ENCODE assay signal across 10 cellular contexts in the genomic region with DNA sequence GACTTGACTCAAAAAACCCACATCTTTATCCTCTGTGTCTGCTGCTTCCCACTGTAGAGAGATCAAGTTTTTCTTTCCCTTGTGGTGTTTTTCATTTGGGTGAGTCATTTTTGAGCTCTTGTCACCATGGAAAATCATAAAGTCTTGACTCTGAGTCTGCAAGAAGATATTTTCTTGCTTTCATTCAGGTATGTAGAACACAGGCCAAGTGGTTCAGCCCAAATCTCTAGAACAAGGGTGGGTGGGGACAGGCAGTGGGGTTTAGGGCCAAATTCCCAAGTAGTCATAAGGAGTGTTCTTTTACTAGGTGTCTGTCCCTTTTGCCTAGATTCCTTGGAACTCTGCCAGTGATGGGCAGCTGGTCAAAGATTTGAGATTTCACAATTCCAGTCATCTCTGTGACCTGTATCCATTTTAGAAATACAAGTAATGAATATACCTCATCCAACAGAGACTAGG. TPM values are rescaled to one million over a fixed set of nuclear protein-coding genes. Genes with fewer than 3 reads are reported as not detected.
DNase-seq lines count a peak whose midpoint lies in the region; ATAC-seq and TF ChIP-seq lines count a peak whose summit lies in the region.
"Had no signal": no experiment of that assay in that cellular context is flagged by ENCODE, and none has a peak within 500 bp of the region (broad histone marks: within the 10 kb centered on the region; RNA-seq: fewer than 3 reads in every experiment).

No MANE protein-coding gene starts in this region.

- H3K4me3 ChIP-seq in HFF-Myc (replicated peaks; ENCODE audit: low read depth, low read length) (no peak overlapping the region), thoracic aorta (no peak overlapping the region)

- intact Hi-C loops in left cardiac atrium (cut with DNase I): no loop called here

- peaks cover 4 to 16% of the 10 kb centered on the region in 2 donors for H3K4me1 ChIP-seq in thoracic aorta (ENCODE audit: control insufficient read depth in 1 of 2, low read depth in 2 of 2)

- H3K9me3 ChIP-seq in thoracic aorta: no peaks in the 10 kb centered on the region

- no peak for TF ChIP-seq CTCF in HFF-Myc (IDR thresholded peaks at IDR 0.05; ENCODE audit: low read depth, low read length, missing control alignments)
- no peak for TF ChIP-seq CTCF in thoracic aorta (IDR thresholded peaks at IDR 0.05)

- H3K36me3 ChIP-seq in thoracic aorta: no peaks in the 10 kb centered on the region
- H3K36me3 ChIP-seq: WERI-Rb-1 had no signal

- DNase-seq in HFF-Myc (ENCODE audit: extremely low read depth, low read depth): peak; percentile 59
- peak; percentile 63 for DNase-seq in amniotic stem cell (lab: John Stamatoyannopoulos, UW)
- peak; percentile 71 for DNase-seq in left cardiac atrium
- peak; percentile 24 for DNase-seq in thoracic aorta (ENCODE audit: low spot score)
- DNase-seq: NCI-H2081, WERI-Rb-1 had no signal

- H3K27ac ChIP-seq in thoracic aorta: peak overlapping the region in 1 of 2 donors; percentile 62
- H3K27ac ChIP-seq: WERI-Rb-1 had no signal

- ATAC-seq in left cardiac atrium: peak; percentile 55 to 88
- ATAC-seq in thoracic aorta (ENCODE audit: insufficient number of reproducible peaks, low FRiP score, low read depth): peak; percentile 72
- ATAC-seq in GM18858 (IDR thresholded peaks at IDR 0.05; ENCODE audit: unreplicated experiment): no peak
- ATAC-seq in GM21528 (IDR thresholded peaks at IDR 0.05; ENCODE audit: low FRiP score, unreplicated experiment): no peak
- no peak for ATAC-seq in GM18519 (IDR thresholded peaks at IDR 0.05; ENCODE audit: low FRiP score, unreplicated experiment)
- ATAC-seq in HG03469 (IDR thresholded peaks at IDR 0.05; ENCODE audit: unreplicated experiment): no peak

- H3K27me3 ChIP-seq in thoracic aorta (replicated peaks; ENCODE audit: insufficient read depth): no peaks in the 10 kb centered on the region

RNA-seq across cellular contexts. Expression of a gene that starts 21.5 kb away (rescaled TPM):
- total RNA-seq in left cardiac atrium (10 to 100 TPM; 29.4 to 38.9 TPM), thoracic aorta (10 to 100 TPM; 24.9 to 39.4 TPM)

Comparison
In these comparisons a context has a peak if more than half of its experiments do, and no peak if none do; other contexts are left out.
1. ATAC-seq: peak in left cardiac atrium (2 of 2) and thoracic aorta (single experiment); none in GM18858 (single experiment), GM21528 (single experiment), GM18519 (single experiment) and HG03469 (single experiment).
2. Peak in every context shown above with its lines, with median percentiles within 50 percentile points of each other: DNase-seq.